Comparison of ENCODE assay signal across 9 cellular contexts in genomic region chr18:1663879-1664705, GRCh38.
DNase-seq lines count a peak whose midpoint lies in the region; ATAC-seq and TF ChIP-seq lines count a peak whose summit lies in the region.
"Had no signal": no experiment of that assay in that cellular context is flagged by ENCODE, and none has a peak within 500 bp of the region (broad histone marks: within the 10 kb centered on the region; RNA-seq: fewer than 3 reads in every experiment).

No MANE protein-coding gene starts in this region.

- H3K27ac ChIP-seq in Peyer's patch (no peak overlapping the region), endodermal cell (ENCODE audit: low read depth, low read length) (no peak overlapping the region)
- H3K27ac ChIP-seq: epithelial cell of prostate had no signal

- H3K4me3 ChIP-seq in Peyer's patch (no peak overlapping the region), endodermal cell (ENCODE audit: low read length) (no peak overlapping the region)

- no peak overlapping the region for H3K4me3 Mint-ChIP-seq in endodermal cell
- no peak overlapping the region for H3K4me3 Mint-ChIP-seq in nephron progenitor cell

- peak; percentile 71 for ATAC-seq in HG02885 (IDR thresholded peaks at IDR 0.05; ENCODE audit: poor library complexity, unreplicated experiment)

- peak; percentile 46 for DNase-seq in ACHN
- DNase-seq in GM10266 (ENCODE audit: extremely low spot score): peak; percentile 5
- peak in 1 of 3 donors; percentile 51 for DNase-seq in Peyer's patch
- DNase-seq in endodermal cell: peak; percentile 91
- peak; percentile 68 for DNase-seq in nephron progenitor cell
- no peak for DNase-seq in cortex of kidney (lab: John Stamatoyannopoulos, UW)
- DNase-seq in NCI-H128 (lab: John Stamatoyannopoulos, UW; ENCODE audit: unreplicated experiment): no peak

- no peak overlapping the region for H3K9ac ChIP-seq in endodermal cell (ENCODE audit: extremely low read depth, low read length, poor library complexity, severe bottlenecking)

- in situ Hi-C loops in ACHN (cut with HindIII; ENCODE audit: low pct_ligation_motif_present, low pct_unique_long_range_greater_than_20kb, low sequenced_read_pairs): no loop called here

- H3K27me3 ChIP-seq in Peyer's patch: no peaks in the 10 kb centered on the region
- no peaks in the 10 kb centered on the region for H3K27me3 ChIP-seq in endodermal cell (ENCODE audit: control insufficient read depth, insufficient read depth, low read length, poor library complexity, severe bottlenecking)

- H3K9me3 Mint-ChIP-seq in endodermal cell (no peaks in the 10 kb centered on the region), nephron progenitor cell (no peaks in the 10 kb centered on the region)

- no peak overlapping the region for H3K27ac Mint-ChIP-seq in endodermal cell
- no peak overlapping the region for H3K27ac Mint-ChIP-seq in nephron progenitor cell

- H3K36me3 Mint-ChIP-seq in endodermal cell (ENCODE audit: low read depth) (no peaks in the 10 kb centered on the region), nephron progenitor cell (ENCODE audit: low read depth) (no peaks in the 10 kb centered on the region)

- no peaks in the 10 kb centered on the region for H3K36me3 ChIP-seq in Peyer's patch
- H3K36me3 ChIP-seq in endodermal cell (ENCODE audit: control insufficient read depth, insufficient read depth, low read length): no peaks in the 10 kb centered on the region

- WGBS in endodermal cell (ENCODE audit: insufficient coverage in 1 of 2, insufficient read length in 1 of 2), 2 experiments: 30 to 54% methylated on average over 4 to 11 of the region's 12 CpGs

- no peaks in the 10 kb centered on the region for H3K9me3 ChIP-seq in Peyer's patch
- no peaks in the 10 kb centered on the region for H3K9me3 ChIP-seq in endodermal cell (ENCODE audit: control insufficient read depth, low read length)

- no peak for TF ChIP-seq POLR2A in Peyer's patch (IDR thresholded peaks at IDR 0.05)

- H3K4me1 Mint-ChIP-seq in endodermal cell: no peaks in the 10 kb centered on the region
- peaks cover 38% of the 10 kb centered on the region for H3K4me1 Mint-ChIP-seq in nephron progenitor cell

- H3K4me1 ChIP-seq in Peyer's patch (no peaks in the 10 kb centered on the region), endodermal cell (ENCODE audit: control insufficient read depth, insufficient read depth, low read length) (no peaks in the 10 kb centered on the region)

- TF ChIP-seq CTCF in GM10266 (IDR thresholded peaks at IDR 0.05; ENCODE audit: control insufficient read depth, insufficient read depth, low read depth, missing control alignments): peak; percentile 62
- peak in 4 of 6 experiments; percentile 16 to 31 (median 24) for TF ChIP-seq CTCF in Peyer's patch (IDR thresholded peaks at IDR 0.05)
- TF ChIP-seq CTCF in endodermal cell (conservative IDR thresholded peaks at IDR 0.05): peak; percentile 96
- TF ChIP-seq CTCF in nephron progenitor cell (IDR thresholded peaks at IDR 0.05): peak; percentile 69

- H3K27me3 Mint-ChIP-seq in endodermal cell (ENCODE audit: insufficient read depth) (no peaks in the 10 kb centered on the region), nephron progenitor cell (ENCODE audit: low read depth, poor library complexity) (no peaks in the 10 kb centered on the region)

Comparison
In these comparisons a context has a peak if more than half of its experiments do, and no peak if none do; other contexts are left out.
1. DNase-seq: peak in ACHN (single experiment), GM10266 (single experiment), endodermal cell (single experiment) and nephron progenitor cell (single experiment); none in cortex of kidney (single experiment) and NCI-H128 (single experiment).
2. CTCF ChIP-seq: peak in every context shown above with its lines; median percentile 96 in endodermal cell; 69 in nephron progenitor cell; 62 in GM10266; 24 in Peyer's patch.